In the genomic region with DNA sequence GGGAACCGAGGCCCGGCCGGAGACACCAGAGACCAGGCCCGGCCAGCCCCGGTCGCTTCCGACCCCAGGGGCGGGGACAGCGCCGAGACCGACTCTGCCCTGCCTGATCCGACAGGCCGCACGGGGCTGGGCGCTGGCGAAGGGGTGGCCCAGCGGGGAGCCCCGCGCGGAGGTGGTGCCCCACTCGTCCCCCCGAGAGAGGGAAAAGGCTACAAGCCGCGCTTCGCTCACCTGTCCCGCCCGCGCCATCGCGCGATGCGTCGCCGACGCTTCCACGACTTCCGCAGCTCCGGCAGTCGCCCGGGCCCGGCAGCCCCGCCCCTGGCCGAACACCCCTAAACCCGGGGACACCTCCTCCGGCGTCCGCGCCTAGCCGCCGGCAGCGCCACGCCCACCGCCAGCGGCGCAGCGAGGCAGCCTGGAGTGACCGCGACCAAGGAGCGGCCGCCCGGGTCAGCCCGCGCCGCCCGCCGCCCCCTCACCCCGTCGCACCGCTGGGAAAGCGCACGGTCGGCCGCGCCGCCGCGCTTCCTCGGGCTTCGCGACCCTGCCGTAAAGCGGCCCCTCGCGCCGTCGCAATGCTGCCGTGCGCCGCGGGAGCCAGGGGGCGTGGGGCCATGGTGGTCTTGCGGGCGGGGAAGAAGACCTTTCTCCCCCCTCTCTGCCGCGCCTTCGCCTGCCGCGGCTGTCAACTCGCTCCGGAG, we compare ENCODE assay signal across 8 cellular contexts. TPM values are rescaled to one million over a fixed set of nuclear protein-coding genes. Genes with fewer than 3 reads are reported as not detected.
A peak's percentile ranks its signal among the peaks of the same experiment; 100 is the strongest.
DNase-seq lines count a peak whose midpoint lies in the region; ATAC-seq, FAIRE-seq and TF ChIP-seq lines count a peak whose summit lies in the region.

A gene with protein sequence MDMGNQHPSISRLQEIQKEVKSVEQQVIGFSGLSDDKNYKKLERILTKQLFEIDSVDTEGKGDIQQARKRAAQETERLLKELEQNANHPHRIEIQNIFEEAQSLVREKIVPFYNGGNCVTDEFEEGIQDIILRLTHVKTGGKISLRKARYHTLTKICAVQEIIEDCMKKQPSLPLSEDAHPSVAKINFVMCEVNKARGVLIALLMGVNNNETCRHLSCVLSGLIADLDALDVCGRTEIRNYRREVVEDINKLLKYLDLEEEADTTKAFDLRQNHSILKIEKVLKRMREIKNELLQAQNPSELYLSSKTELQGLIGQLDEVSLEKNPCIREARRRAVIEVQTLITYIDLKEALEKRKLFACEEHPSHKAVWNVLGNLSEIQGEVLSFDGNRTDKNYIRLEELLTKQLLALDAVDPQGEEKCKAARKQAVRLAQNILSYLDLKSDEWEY (minus strand): TSS at position 273 of the 704 bp plus-strand sequence. CDS start 1,493 bp downstream, outside the sequence.
A gene with protein sequence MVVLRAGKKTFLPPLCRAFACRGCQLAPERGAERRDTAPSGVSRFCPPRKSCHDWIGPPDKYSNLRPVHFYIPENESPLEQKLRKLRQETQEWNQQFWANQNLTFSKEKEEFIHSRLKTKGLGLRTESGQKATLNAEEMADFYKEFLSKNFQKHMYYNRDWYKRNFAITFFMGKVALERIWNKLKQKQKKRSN (plus strand): TSS at position 576 of the 704 bp plus-strand sequence. CDS start 42 bp downstream, at position 618.

- H3K27me3 Mint-ChIP-seq in T-helper 1 cell treated with Interleukin-12 subunit alpha and Interleukin-12 subunit beta and Interleukin-4 antibody, amounts not matched to agents 30 μg/mL and 1 μg/mL, for 36 hours (ENCODE audit: low read depth) = no peaks in the 10 kb centered on the region

- H3K27ac Mint-ChIP-seq in T-helper 1 cell treated with Interleukin-12 subunit alpha and Interleukin-12 subunit beta and Interleukin-4 antibody, amounts not matched to agents 30 μg/mL and 1 μg/mL, for 36 hours = peak within 1 kb of the TSS; percentile 90

- TF ChIP-seq CTCF in prostate gland (IDR thresholded peaks at IDR 0.05) (peak in 2 of 4 experiments; percentile 45 to 50), upper lobe of right lung (IDR thresholded peaks at IDR 0.05) (no peak)

- H3K36me3 Mint-ChIP-seq in T-helper 1 cell treated with Interleukin-12 subunit alpha and Interleukin-12 subunit beta and Interleukin-4 antibody, amounts not matched to agents 30 μg/mL and 1 μg/mL, for 36 hours (ENCODE audit: low read depth) = peaks cover 19% of the 10 kb centered on the region

- H3K4me3 ChIP-seq in prostate gland = peak within 1 kb of the TSS; percentile 88 to 96
- H3K4me3 ChIP-seq in upper lobe of right lung = peak within 1 kb of the TSS; percentile 87

- H3K9me3 Mint-ChIP-seq in T-helper 1 cell treated with Interleukin-12 subunit alpha and Interleukin-12 subunit beta and Interleukin-4 antibody, amounts not matched to agents 30 μg/mL and 1 μg/mL, for 36 hours = no peaks in the 10 kb centered on the region

- TF ChIP-seq POLR2A in GM12892 (IDR thresholded peaks at IDR 0.05; ENCODE audit: low read depth, low read length) (peak; percentile 89), prostate gland (IDR thresholded peaks at IDR 0.05) (peak; percentile 56)

- H3K4me1 ChIP-seq in prostate gland (replicated peaks) (peaks cover 14% of the 10 kb centered on the region), upper lobe of right lung (peaks cover 56% of the 10 kb centered on the region)

- H3K4me3 Mint-ChIP-seq in T-helper 1 cell treated with Interleukin-12 subunit alpha and Interleukin-12 subunit beta and Interleukin-4 antibody, amounts not matched to agents 30 μg/mL and 1 μg/mL, for 36 hours = peak within 1 kb of the TSS; percentile 96

- peak; percentile 56 for ATAC-seq in HG02623 (IDR thresholded peaks at IDR 0.05; ENCODE audit: unreplicated experiment)
- peak; percentile 85 to 91 for ATAC-seq in left cardiac atrium
- peak; percentile 91 for ATAC-seq in upper lobe of right lung

- H3K36me3 ChIP-seq in prostate gland = no peaks in the 10 kb centered on the region
- peaks cover 34% of the 10 kb centered on the region for H3K36me3 ChIP-seq in upper lobe of right lung

- FAIRE-seq in GM12892 (lab: Jason Lieb, UNC) = peak; percentile 95

- WGBS in prostate gland = under 1% methylated on average over 44 of the region's 100 CpGs

- no peaks in the 10 kb centered on the region for H3K9me3 ChIP-seq in prostate gland
- H3K9me3 ChIP-seq in upper lobe of right lung = no peaks in the 10 kb centered on the region

- H3K27me3 ChIP-seq in prostate gland (replicated peaks; ENCODE audit: insufficient read depth) = no peaks in the 10 kb centered on the region
- no peaks in the 10 kb centered on the region for H3K27me3 ChIP-seq in upper lobe of right lung

- peaks cover 33% of the 10 kb centered on the region for H3K4me1 Mint-ChIP-seq in T-helper 1 cell treated with Interleukin-12 subunit alpha and Interleukin-12 subunit beta and Interleukin-4 antibody, amounts not matched to agents 30 μg/mL and 1 μg/mL, for 36 hours (ENCODE audit: low read depth)

- intact Hi-C loops in left cardiac atrium (cut with DNase I) = no loop called here
- intact Hi-C loops in prostate gland (cut with DNase I) = loop anchor here (10.0 kb wide), 1 partner anchor 152 kb away; a partner anchor contains a TSS
- intact Hi-C loops in upper lobe of right lung (cut with DNase I) = no loop called here

- peak; percentile 94 for DNase-seq in GM12892 (ENCODE audit: insufficient read length)
- peak; percentile 87 for DNase-seq in NCI-H1105 treated with DMSO at 0.1 percent for 48 hours (lab: John Stamatoyannopoulos, UW)
- DNase-seq in amniotic epithelial cell (ENCODE audit: low read depth) = peak; percentile 73
- peak; percentile 88 for DNase-seq in left cardiac atrium
- peak; percentile 73 for DNase-seq in prostate gland (ENCODE audit: low spot score)
- DNase-seq in upper lobe of right lung = peak; percentile 95

- H3K27ac ChIP-seq in prostate gland = peak within 1 kb of the TSS; percentile 84 to 97
- H3K27ac ChIP-seq in upper lobe of right lung = peak within 1 kb of the TSS; percentile 97

RNA-seq across cellular contexts. Expression of the first gene that starts in this region (rescaled TPM):
- 12.4 TPM for polyA plus RNA-seq in GM12892 (2012; ENCODE audit: missing spikeins)
- total RNA-seq in left cardiac atrium (10 to 100 TPM; 15.2 to 23.6 TPM), prostate gland (10 to 100 TPM; 31.2 to 33.3 TPM), upper lobe of right lung (33.0 TPM)

RNA-seq across cellular contexts. Expression of the second gene that starts in this region (rescaled TPM):
- 30.8 TPM for polyA plus RNA-seq in GM12892 (2012; ENCODE audit: missing spikeins)
- total RNA-seq in left cardiac atrium (10 to 100 TPM; 37.8 to 42.5 TPM), prostate gland (10 to 100 TPM; 24.3 to 24.9 TPM), upper lobe of right lung (29.7 TPM)

Comparison
In these comparisons a context has a peak if more than half of its experiments do, and no peak if none do; other contexts are left out.
1. Peak in every context shown above with its lines: DNase-seq, ATAC-seq, H3K4me3 ChIP-seq and H3K27ac ChIP-seq.